In the genomic region with DNA sequence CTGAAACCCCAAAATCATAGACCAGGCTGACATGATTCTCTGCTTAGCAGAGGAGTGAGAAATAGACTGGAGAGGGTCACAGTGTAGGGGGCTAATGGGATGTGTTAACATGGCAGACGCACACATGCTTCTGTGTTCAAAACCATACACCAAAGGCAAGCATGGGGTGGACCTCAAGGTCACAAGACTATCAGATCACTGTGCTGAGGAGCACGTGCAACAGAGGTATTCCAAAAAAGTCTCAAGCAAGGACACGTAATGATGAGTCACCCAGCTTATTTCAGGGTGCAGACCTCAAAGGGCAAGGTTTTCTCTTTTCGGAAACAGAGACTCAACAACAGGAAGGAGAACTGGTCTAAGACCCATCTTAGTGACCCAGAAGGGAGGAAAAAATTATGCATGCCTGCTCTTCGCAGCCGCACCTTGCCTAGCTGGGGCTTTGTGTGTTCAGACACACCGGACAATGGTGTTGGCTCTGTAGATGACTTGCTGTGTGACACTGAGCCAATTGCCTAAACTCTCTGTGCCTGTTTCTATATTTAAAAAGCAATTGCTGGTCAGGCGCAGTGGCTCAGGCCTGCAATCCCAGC, we compare ENCODE assay signal across 8 cellular contexts. TPM values are rescaled to one million over a fixed set of nuclear protein-coding genes. Genes with fewer than 3 reads are reported as not detected.
DNase-seq lines count a peak whose midpoint lies in the region; ATAC-seq and TF ChIP-seq lines count a peak whose summit lies in the region.

No MANE protein-coding gene starts in this region.

- BruUV-seq in mammary epithelial cell (replicated peaks; lab: Mats Ljungman, UMichigan), result no TSS peak

- no peaks in the 10 kb centered on the region for H3K36me3 ChIP-seq in mammary epithelial cell (ENCODE audit: insufficient read depth, low read length)

- no peak overlapping the region for H3K4me3 Mint-ChIP-seq in chondrocyte (ENCODE audit: unreplicated experiment)

- no peaks in the 10 kb centered on the region for H3K9me3 Mint-ChIP-seq in chondrocyte (ENCODE audit: low read depth)

- 63% methylated on average over 8 of the region's 8 CpGs for WGBS in mammary epithelial cell (ENCODE audit: low coverage, missing lambda C conversion rate)
- 57 to 70% methylated on average over 8 of the region's 8 CpGs for WGBS in lower leg skin, 2 donors

- H3K4me1 ChIP-seq in mammary epithelial cell (ENCODE audit: insufficient read depth, low read length), result peaks cover 17% of the 10 kb centered on the region

- no peak overlapping the region for H3K9ac ChIP-seq in mammary epithelial cell (ENCODE audit: insufficient read depth, low read length)

- CTCF ChIA-PET in mammary epithelial cell (lab: Charles Lee; ENCODE audit: low non-redundant PET), result interaction anchor here (0.6 kb wide), 1 partner anchor 168 kb away, joined by 4 read pairs; no protein-coding TSS in a partner anchor

- H3K4me3 ChIP-seq in mammary epithelial cell (replicated peaks in 1 of 3; ENCODE audit: insufficient read depth in 1 of 3, low read depth in 2 of 3, low read length in 3 of 3) (no peak overlapping the region), lower leg skin (ENCODE audit: low read depth, poor library complexity, severe bottlenecking) (no peak overlapping the region)

- TF ChIP-seq POLR2A in lower leg skin (IDR thresholded peaks at IDR 0.05), result no peak

- ATAC-seq in HG02885 (IDR thresholded peaks at IDR 0.05; ENCODE audit: poor library complexity, unreplicated experiment), result peak; percentile 77

- no peaks in the 10 kb centered on the region for H3K79me2 ChIP-seq in mammary epithelial cell (ENCODE audit: insufficient read depth, low read length)

- H3K27me3 ChIP-seq in mammary epithelial cell (ENCODE audit: insufficient read depth, low read length), result no peaks in the 10 kb centered on the region

- intact Hi-C loops in mammary epithelial cell (cut with micrococcal nuclease) (loop anchor here (5.0 kb wide), 3 partner anchors 53 to 102 kb away; partner anchors contain the start of gene ATP6V1G1), lower leg skin (cut with DNase I; ENCODE audit: low total_unique reads) (loop anchor here (10.0 kb wide), 1 partner anchor 80 kb away; no protein-coding TSS in a partner anchor)

- H3K4me1 Mint-ChIP-seq in chondrocyte (ENCODE audit: low read depth), result peaks cover 6% of the 10 kb centered on the region

- in situ Hi-C loops in GM13976 (cut with MboI; ENCODE audit: low sequenced_read_pairs, unreplicated experiment) (no loop called here), mammary epithelial cell (cut with MboI; ENCODE audit: low sequenced_read_pairs in 2 of 2) (loop anchor here in 1 of 2 donors (10.0 kb wide), 1 partner anchor 170 kb away; the partner anchor contains the start of gene TEX53)

- dilution Hi-C loops in mammary epithelial cell (cut with HindIII; ENCODE audit: low sequenced_read_pairs), result no loop called here

- peak overlapping the region; percentile 40 for H3K4me2 ChIP-seq in mammary epithelial cell (ENCODE audit: insufficient read depth, low read depth, low read length)

- no peak overlapping the region for H3K27ac Mint-ChIP-seq in chondrocyte (ENCODE audit: unreplicated experiment)

- H4K20me1 ChIP-seq in mammary epithelial cell (ENCODE audit: insufficient read depth, low read length), result no peaks in the 10 kb centered on the region

- H3K36me3 Mint-ChIP-seq in chondrocyte (ENCODE audit: low read depth), result no peaks in the 10 kb centered on the region

- H3K9me3 ChIP-seq in mammary epithelial cell (replicated peaks; ENCODE audit: insufficient read depth, low read length), result no peaks in the 10 kb centered on the region

- no peak overlapping the region for H3K27ac ChIP-seq in mammary epithelial cell (ENCODE audit: insufficient read depth, low read depth, low read length)

- H3K27me3 Mint-ChIP-seq in chondrocyte (ENCODE audit: low read depth), result no peaks in the 10 kb centered on the region

- no peak overlapping the region for H2AFZ ChIP-seq in mammary epithelial cell (ENCODE audit: low read depth, low read length)

- DNase-seq in GM13976 (ENCODE audit: low spot score) (peak; percentile 60), T-helper 2 cell (peak in 3 of 5 experiments; percentile 18 to 67 (median 47)), mammary epithelial cell (peak; percentile 90), chondrocyte (ENCODE audit: low spot score) (no peak), NCI-H2227 treated with DMSO at 0.1 percent for 48 hours (lab: John Stamatoyannopoulos, UW) (no peak), lower leg skin (ENCODE audit: low spot score in 2 of 2) (no peak)
- DNase-seq in stimulated activated CD8-positive, alpha-beta memory T cell treated with anti-CD3 and anti-CD28 coated beads, Interleukin-7, amount 100 ng/mL, for 4 hours (ENCODE audit: low read depth in 2 of 2), result peak; percentile 33 to 36

- TF ChIP-seq CTCF in GM13976 (IDR thresholded peaks at IDR 0.05; ENCODE audit: borderline replicate concordance, control extremely low read depth, extremely low read depth, insufficient read depth, missing control alignments) (no peak), mammary epithelial cell (conservative IDR thresholded peaks at IDR 0.05 in 1 of 2, IDR thresholded peaks at IDR 0.05 in 1 of 2; ENCODE audit: extremely low read depth in 1 of 2, insufficient read depth in 1 of 2, low read depth in 1 of 2, low read length in 2 of 2) (no peak), chondrocyte (IDR thresholded peaks at IDR 0.05) (no peak), lower leg skin (IDR thresholded peaks at IDR 0.05) (no peak)

RNA-seq across cellular contexts. Expression of gene WHRN, which starts 20.3 kb away (rescaled TPM):
- total RNA-seq in mammary epithelial cell (1 to 10 TPM; 3.2 to 9.7 TPM), chondrocyte (6.9 to 14.9 TPM (median 6.9 TPM) in 3 replicates), lower leg skin (10 to 100 TPM in 3 of 4 donors, 1 to 10 TPM in 1; 8.7 to 15.0 (median 10.5) TPM)
- 1.9 TPM for polyA plus RNA-seq in mammary epithelial cell
- 5.3 TPM for polyA minus RNA-seq in mammary epithelial cell

Comparison
In these comparisons a context has a peak if more than half of its experiments do, and no peak if none do; other contexts are left out.
1. DNase-seq: peak in GM13976 (single experiment), T-helper 2 cell (3 of 5), mammary epithelial cell (single experiment) and stimulated activated CD8-positive, alpha-beta memory T cell treated with anti-CD3 and anti-CD28 coated beads, Interleukin-7, amount 100 ng/mL, for 4 hours (2 of 2); none in chondrocyte (single experiment), NCI-H2227 treated with DMSO at 0.1 percent for 48 hours (single experiment) and lower leg skin (0 of 2).